ENCODE assay signal across 1 cellular context in the genomic region with DNA sequence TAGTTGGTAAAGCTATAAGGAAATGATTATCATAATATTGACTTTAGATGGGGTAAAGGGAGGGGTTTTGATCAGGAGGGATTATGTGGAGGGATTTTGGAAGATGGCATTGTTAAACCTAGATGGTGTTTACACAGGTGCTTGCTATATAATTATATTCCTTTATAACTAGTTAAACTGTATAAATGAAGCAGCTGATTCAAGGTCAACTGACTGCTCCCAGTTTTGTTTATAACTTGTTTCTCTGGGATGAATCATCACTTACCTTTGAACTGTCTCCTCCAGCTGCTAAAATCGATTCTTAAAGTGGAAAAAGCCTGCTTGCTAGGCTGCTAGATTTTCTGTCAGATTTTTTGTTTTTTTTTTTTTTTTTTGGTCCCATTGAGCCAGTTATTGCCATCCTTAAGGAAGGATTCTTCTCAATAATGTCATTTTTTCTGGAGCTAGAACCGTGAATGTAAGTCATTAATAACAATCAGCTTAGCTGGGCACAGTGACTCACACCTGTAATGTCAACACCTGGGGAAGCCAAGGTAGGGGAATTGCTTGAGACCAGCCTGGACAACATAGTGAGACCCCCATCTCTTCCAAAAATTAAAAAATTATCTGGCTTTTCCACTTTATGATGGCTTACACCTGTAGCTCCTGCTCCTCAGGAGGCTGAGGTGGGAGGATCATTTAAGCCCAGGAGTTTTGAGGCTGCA.
TF ChIP-seq lines count a peak whose summit lies in the region.

No MANE protein-coding gene starts in this region.

TF ChIP-seq in HepG2, 621 proteins besides CTCF, POLR2A, EP300 and RAD21 (continued from another document and continues in another):
- TF ChIP-seq ATF5 (CRISPR knock-in tag; IDR thresholded peaks at IDR 0.05; ENCODE audit: low read depth) (no peak), ZNF75D (CRISPR knock-in tag; IDR thresholded peaks at IDR 0.05; ENCODE audit: borderline replicate concordance) (no peak), SPEN (CRISPR knock-in tag; IDR thresholded peaks at IDR 0.05; ENCODE audit: low read depth) (no peak), ZNF30 (CRISPR knock-in tag; IDR thresholded peaks at IDR 0.05) (no peak), ARID2 (CRISPR knock-in tag; IDR thresholded peaks at IDR 0.05; ENCODE audit: borderline replicate concordance) (no peak), BCL3 (CRISPR knock-in tag; IDR thresholded peaks at IDR 0.05) (no peak), POLR2G (IDR thresholded peaks at IDR 0.05; ENCODE audit: low read depth, low read length) (no peak), PTBP1 (IDR thresholded peaks at IDR 0.05; ENCODE audit: low read depth, low read length, poor library complexity, severe bottlenecking) (no peak), TCF7 (IDR thresholded peaks at IDR 0.05; ENCODE audit: low read depth) (peak; percentile 44; the same call in 1 of the 2 replicates), ZNF776 (CRISPR knock-in tag; IDR thresholded peaks at IDR 0.05) (no peak), MBNL3 (CRISPR knock-in tag; conservative IDR thresholded peaks at IDR 0.05) (no peak), ZSCAN25 (CRISPR knock-in tag; IDR thresholded peaks at IDR 0.05) (no peak), SNAPC5 (CRISPR knock-in tag; IDR thresholded peaks at IDR 0.05; ENCODE audit: borderline replicate concordance) (no peak), BORCS8-MEF2B (CRISPR knock-in tag; IDR thresholded peaks at IDR 0.05) (no peak), ZNF230 (CRISPR knock-in tag; IDR thresholded peaks at IDR 0.05) (no peak), ZNF264 (CRISPR knock-in tag; IDR thresholded peaks at IDR 0.05) (0 out of 2 replicates have a peak, but pooled peaks have one; percentile 16), CAMTA2 (CRISPR knock-in tag; IDR thresholded peaks at IDR 0.05; ENCODE audit: borderline replicate concordance) (no peak), ZNF672 (CRISPR knock-in tag; IDR thresholded peaks at IDR 0.05) (no peak), HIVEP1 (CRISPR knock-in tag; IDR thresholded peaks at IDR 0.05) (no peak), NR2F6 (IDR thresholded peaks at IDR 0.05) (0 out of 2 replicates have a peak, but pooled peaks have one; percentile 46), NR2F6 (CRISPR knock-in tag; IDR thresholded peaks at IDR 0.05) (peak; percentile 31; the same call in 1 of the 2 replicates), FOXA1 (IDR thresholded peaks at IDR 0.05) (no peak), FOXA1 (CRISPR knock-in tag; IDR thresholded peaks at IDR 0.05) (peak; percentile 23; the same call in 1 of the 2 replicates), ZFP37 (CRISPR knock-in tag; IDR thresholded peaks at IDR 0.05; ENCODE audit: borderline replicate concordance) (no peak), ZNF570 (CRISPR knock-in tag; IDR thresholded peaks at IDR 0.05; ENCODE audit: borderline replicate concordance) (no peak), MTF2 (CRISPR knock-in tag; IDR thresholded peaks at IDR 0.05; ENCODE audit: borderline replicate concordance) (no peak), TBX2 (CRISPR knock-in tag; IDR thresholded peaks at IDR 0.05; ENCODE audit: borderline replicate concordance) (peak; percentile 49), ZNF773 (CRISPR knock-in tag; IDR thresholded peaks at IDR 0.05; ENCODE audit: borderline replicate concordance) (no peak), ZNF737 (CRISPR knock-in tag; IDR thresholded peaks at IDR 0.05; ENCODE audit: borderline replicate concordance) (no peak), LCORL (IDR thresholded peaks at IDR 0.05) (no peak), LCORL (CRISPR knock-in tag; IDR thresholded peaks at IDR 0.05) (peak; percentile 43; the same call in 1 of the 2 replicates), ZFP36 (IDR thresholded peaks at IDR 0.05; ENCODE audit: borderline replicate concordance, low read depth, low read length, partially characterized antibody) (no peak), ZHX1 (CRISPR knock-in tag; IDR thresholded peaks at IDR 0.05; ENCODE audit: low read depth) (no peak), ZFP41 (CRISPR knock-in tag; IDR thresholded peaks at IDR 0.05; ENCODE audit: borderline replicate concordance) (no peak), TEAD2 (CRISPR knock-in tag; IDR thresholded peaks at IDR 0.05) (no peak), PHB2 (IDR thresholded peaks at IDR 0.05; ENCODE audit: partially characterized antibody) (no peak), MBD4 (IDR thresholded peaks at IDR 0.05; ENCODE audit: borderline replicate concordance, low read length) (0 out of 2 replicates have a peak, but pooled peaks have one; percentile 27), TBP (CRISPR knock-in tag; IDR thresholded peaks at IDR 0.05) (no peak), ATF1 (CRISPR knock-in tag; IDR thresholded peaks at IDR 0.05) (no peak), SP1 (IDR thresholded peaks at IDR 0.05) (no peak), SP1 (CRISPR knock-in tag; IDR thresholded peaks at IDR 0.05) (no peak), MATR3 (CRISPR knock-in tag; IDR thresholded peaks at IDR 0.05) (no peak), KLF15 (CRISPR knock-in tag; IDR thresholded peaks at IDR 0.05; ENCODE audit: borderline replicate concordance) (no peak), JUN (CRISPR knock-in tag; IDR thresholded peaks at IDR 0.05) (peak; percentile 87), MTA1 (CRISPR knock-in tag; IDR thresholded peaks at IDR 0.05; ENCODE audit: borderline replicate concordance) (no peak), KLF16 (CRISPR knock-in tag; IDR thresholded peaks at IDR 0.05) (peak in 1 of 2 experiments; percentile 46; a peak in 1 of 4 replicates), MED1 (CRISPR knock-in tag; IDR thresholded peaks at IDR 0.05) (peak; percentile 49), ZNF619 (CRISPR knock-in tag; IDR thresholded peaks at IDR 0.05) (no peak), PATZ1 (CRISPR knock-in tag; IDR thresholded peaks at IDR 0.05) (no peak), ZNF781 (CRISPR knock-in tag; IDR thresholded peaks at IDR 0.05; ENCODE audit: borderline replicate concordance, not compliant biosample characterization) (no peak), ZSCAN21 (CRISPR knock-in tag; IDR thresholded peaks at IDR 0.05; ENCODE audit: borderline replicate concordance) (no peak), ZNF256 (CRISPR knock-in tag; conservative IDR thresholded peaks at IDR 0.05) (no peak), ZNF274 (CRISPR knock-in tag; IDR thresholded peaks at IDR 0.05) (no peak)
- TF ChIP-seq, protein P1, sequence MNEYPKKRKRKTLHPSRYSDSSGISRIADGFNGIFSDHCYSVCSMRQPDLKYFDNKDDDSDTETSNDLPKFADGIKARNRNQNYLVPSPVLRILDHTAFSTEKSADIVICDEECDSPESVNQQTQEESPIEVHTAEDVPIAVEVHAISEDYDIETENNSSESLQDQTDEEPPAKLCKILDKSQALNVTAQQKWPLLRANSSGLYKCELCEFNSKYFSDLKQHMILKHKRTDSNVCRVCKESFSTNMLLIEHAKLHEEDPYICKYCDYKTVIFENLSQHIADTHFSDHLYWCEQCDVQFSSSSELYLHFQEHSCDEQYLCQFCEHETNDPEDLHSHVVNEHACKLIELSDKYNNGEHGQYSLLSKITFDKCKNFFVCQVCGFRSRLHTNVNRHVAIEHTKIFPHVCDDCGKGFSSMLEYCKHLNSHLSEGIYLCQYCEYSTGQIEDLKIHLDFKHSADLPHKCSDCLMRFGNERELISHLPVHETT (CRISPR knock-in tag; conservative IDR thresholded peaks at IDR 0.05) = no peak
- TF ChIP-seq, protein P2, sequence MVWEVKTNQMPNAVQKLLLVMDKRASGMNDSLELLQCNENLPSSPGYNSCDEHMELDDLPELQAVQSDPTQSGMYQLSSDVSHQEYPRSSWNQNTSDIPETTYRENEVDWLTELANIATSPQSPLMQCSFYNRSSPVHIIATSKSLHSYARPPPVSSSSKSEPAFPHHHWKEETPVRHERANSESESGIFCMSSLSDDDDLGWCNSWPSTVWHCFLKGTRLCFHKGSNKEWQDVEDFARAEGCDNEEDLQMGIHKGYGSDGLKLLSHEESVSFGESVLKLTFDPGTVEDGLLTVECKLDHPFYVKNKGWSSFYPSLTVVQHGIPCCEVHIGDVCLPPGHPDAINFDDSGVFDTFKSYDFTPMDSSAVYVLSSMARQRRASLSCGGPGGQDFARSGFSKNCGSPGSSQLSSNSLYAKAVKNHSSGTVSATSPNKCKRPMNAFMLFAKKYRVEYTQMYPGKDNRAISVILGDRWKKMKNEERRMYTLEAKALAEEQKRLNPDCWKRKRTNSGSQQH (CRISPR knock-in tag; IDR thresholded peaks at IDR 0.05; ENCODE audit: low read depth) = no peak
- TF ChIP-seq, protein P3, sequence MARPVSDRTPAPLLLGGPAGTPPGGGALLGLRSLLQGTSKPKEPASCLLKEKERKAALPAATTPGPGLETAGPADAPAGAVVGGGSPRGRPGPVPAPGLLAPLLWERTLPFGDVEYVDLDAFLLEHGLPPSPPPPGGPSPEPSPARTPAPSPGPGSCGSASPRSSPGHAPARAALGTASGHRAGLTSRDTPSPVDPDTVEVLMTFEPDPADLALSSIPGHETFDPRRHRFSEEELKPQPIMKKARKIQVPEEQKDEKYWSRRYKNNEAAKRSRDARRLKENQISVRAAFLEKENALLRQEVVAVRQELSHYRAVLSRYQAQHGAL (CRISPR knock-in tag; IDR thresholded peaks at IDR 0.05; ENCODE audit: not compliant biosample characterization) = no peak
- TF ChIP-seq, protein P4, sequence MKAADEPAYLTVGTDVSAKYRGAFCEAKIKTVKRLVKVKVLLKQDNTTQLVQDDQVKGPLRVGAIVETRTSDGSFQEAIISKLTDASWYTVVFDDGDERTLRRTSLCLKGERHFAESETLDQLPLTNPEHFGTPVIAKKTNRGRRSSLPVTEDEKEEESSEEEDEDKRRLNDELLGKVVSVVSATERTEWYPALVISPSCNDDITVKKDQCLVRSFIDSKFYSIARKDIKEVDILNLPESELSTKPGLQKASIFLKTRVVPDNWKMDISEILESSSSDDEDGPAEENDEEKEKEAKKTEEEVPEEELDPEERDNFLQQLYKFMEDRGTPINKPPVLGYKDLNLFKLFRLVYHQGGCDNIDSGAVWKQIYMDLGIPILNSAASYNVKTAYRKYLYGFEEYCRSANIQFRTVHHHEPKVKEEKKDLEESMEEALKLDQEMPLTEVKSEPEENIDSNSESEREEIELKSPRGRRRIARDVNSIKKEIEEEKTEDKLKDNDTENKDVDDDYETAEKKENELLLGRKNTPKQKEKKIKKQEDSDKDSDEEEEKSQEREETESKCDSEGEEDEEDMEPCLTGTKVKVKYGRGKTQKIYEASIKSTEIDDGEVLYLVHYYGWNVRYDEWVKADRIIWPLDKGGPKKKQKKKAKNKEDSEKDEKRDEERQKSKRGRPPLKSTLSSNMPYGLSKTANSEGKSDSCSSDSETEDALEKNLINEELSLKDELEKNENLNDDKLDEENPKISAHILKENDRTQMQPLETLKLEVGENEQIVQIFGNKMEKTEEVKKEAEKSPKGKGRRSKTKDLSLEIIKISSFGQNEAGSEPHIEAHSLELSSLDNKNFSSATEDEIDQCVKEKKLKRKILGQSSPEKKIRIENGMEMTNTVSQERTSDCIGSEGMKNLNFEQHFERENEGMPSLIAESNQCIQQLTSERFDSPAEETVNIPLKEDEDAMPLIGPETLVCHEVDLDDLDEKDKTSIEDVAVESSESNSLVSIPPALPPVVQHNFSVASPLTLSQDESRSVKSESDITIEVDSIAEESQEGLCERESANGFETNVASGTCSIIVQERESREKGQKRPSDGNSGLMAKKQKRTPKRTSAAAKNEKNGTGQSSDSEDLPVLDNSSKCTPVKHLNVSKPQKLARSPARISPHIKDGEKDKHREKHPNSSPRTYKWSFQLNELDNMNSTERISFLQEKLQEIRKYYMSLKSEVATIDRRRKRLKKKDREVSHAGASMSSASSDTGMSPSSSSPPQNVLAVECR (CRISPR knock-in tag; IDR thresholded peaks at IDR 0.05; ENCODE audit: borderline replicate concordance) = peak; percentile 31; the same call in 1 of the 2 replicates
